ENCODE assay signal across 8 cellular contexts in the genomic region with DNA sequence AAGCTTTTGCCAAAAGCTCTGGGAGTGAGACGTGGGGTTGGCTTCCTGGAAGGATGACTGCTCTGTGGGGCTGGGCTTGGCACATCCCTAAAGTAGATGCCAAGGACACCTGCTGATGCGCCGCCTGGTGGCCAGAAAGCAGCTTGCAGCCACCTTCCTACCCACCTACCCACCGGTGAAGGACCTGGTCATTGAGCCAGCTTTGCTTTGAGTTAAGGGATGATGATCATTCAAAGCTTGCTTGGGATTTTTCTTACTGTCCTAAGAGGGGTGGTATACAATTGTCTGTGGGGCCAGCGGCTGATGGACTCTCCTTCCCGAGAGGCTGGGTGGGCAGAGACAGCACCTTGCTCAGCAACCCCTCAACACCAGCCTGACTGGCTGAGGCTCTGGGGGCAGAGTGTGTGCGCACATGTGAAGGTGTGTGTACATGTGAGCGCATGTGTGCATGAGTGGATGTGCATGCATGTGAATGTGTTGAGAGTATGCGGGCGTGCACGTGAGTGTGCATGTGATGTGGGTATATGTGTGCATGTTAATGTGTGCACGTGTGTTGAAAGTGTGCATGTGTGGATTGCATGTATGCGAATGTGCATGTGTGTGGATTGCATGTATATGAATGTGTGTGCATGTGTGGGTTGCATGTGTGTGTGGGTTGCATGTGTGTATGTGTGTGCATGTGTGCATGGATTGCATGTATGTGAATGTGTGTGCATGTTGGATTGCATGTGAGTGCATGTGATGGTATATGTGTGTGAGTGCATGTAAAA. TPM values are rescaled to one million over a fixed set of nuclear protein-coding genes. Genes with fewer than 3 reads are reported as not detected.
A peak's percentile ranks its signal among the peaks of the same experiment; 100 is the strongest.
DNase-seq lines count a peak whose midpoint lies in the region; ATAC-seq and TF ChIP-seq lines count a peak whose summit lies in the region.

No MANE protein-coding gene starts in this region.

- H3K4me3 ChIP-seq in AG04449 (ENCODE audit: low read depth, low read length) (no peak overlapping the region), gastroesophageal sphincter (no peak overlapping the region)

- POLR2A ChIA-PET in AG04449 (lab: Yijun Ruan, JAX): no interaction called here
- POLR2A ChIA-PET in RWPE1 (lab: Yijun Ruan, JAX; ENCODE audit: low non-redundant PET): no interaction called here

- H3K4me1 ChIP-seq in gastroesophageal sphincter: peaks cover 0 to 49% (median 3%) of the 10 kb centered on the region in 3 donors

- H3K4me3 Mint-ChIP-seq in activated T-helper 2 cell treated with anti-CD3 and anti-CD28 coated beads, Interferon-gamma antibody, Interleukin-2, Interleukin-4, amounts not matched to agents 10 μg/mL and 5 μg/mL and 100 μg/mL, durations not matched to agents 14 hours and 24 hours and 36 hours (ENCODE audit: low read depth): no peak overlapping the region

- TF ChIP-seq CTCF in AG04449 (IDR thresholded peaks at IDR 0.05; ENCODE audit: insufficient read depth, low read length, missing control alignments) (peak; percentile 70), RWPE1 (conservative IDR thresholded peaks at IDR 0.05; ENCODE audit: low read depth) (peak; percentile 91), gastroesophageal sphincter (IDR thresholded peaks at IDR 0.05) (peak in 3 of 4 experiments; percentile 89 to 96 (median 89))

- H3K27ac Mint-ChIP-seq in activated T-helper 2 cell treated with anti-CD3 and anti-CD28 coated beads, Interferon-gamma antibody, Interleukin-2, Interleukin-4, amounts not matched to agents 10 μg/mL and 5 μg/mL and 100 μg/mL, durations not matched to agents 14 hours and 24 hours and 36 hours: no peak overlapping the region

- WGBS in gastroesophageal sphincter (ENCODE audit: low coverage in 1 of 2), 2 donors: 86 to 95% methylated on average over 6 to 7 of the region's 13 CpGs

- H3K27ac ChIP-seq in RWPE1: peak overlapping the region; percentile 34
- H3K27ac ChIP-seq in gastroesophageal sphincter: no peak overlapping the region

- H3K4me1 Mint-ChIP-seq in activated T-helper 2 cell treated with anti-CD3 and anti-CD28 coated beads, Interferon-gamma antibody, Interleukin-2, Interleukin-4, amounts not matched to agents 10 μg/mL and 5 μg/mL and 100 μg/mL, durations not matched to agents 14 hours and 24 hours and 36 hours (ENCODE audit: low read depth): no peaks in the 10 kb centered on the region

- DNase-seq in AG04449 (ENCODE audit: low read depth, low spot score) (no peak), H4 (ENCODE audit: low spot score) (peak; percentile 71), RWPE1 (ENCODE audit: low spot score) (peak; percentile 75), renal cortical epithelial cell (ENCODE audit: low read depth) (peak; percentile 44), NCI-H2081 (lab: John Stamatoyannopoulos, UW) (no peak)
- DNase-seq in activated T-helper 2 cell treated with anti-CD3 and anti-CD28 coated beads, Interferon-gamma antibody, Interleukin-2, Interleukin-4, amounts not matched to agents 10 μg/mL and 5 μg/mL and 100 μg/mL, durations not matched to agents 14 hours and 24 hours and 36 hours (ENCODE audit: low spot score): peak; percentile 22

- H3K27me3 Mint-ChIP-seq in activated T-helper 2 cell treated with anti-CD3 and anti-CD28 coated beads, Interferon-gamma antibody, Interleukin-2, Interleukin-4, amounts not matched to agents 10 μg/mL and 5 μg/mL and 100 μg/mL, durations not matched to agents 14 hours and 24 hours and 36 hours (ENCODE audit: low read depth): peaks cover 5% of the 10 kb centered on the region

- TF ChIP-seq POLR2A in gastroesophageal sphincter (IDR thresholded peaks at IDR 0.05): no peak

- no peaks in the 10 kb centered on the region for H3K9me3 ChIP-seq in gastroesophageal sphincter

- no peaks in the 10 kb centered on the region for H3K27me3 ChIP-seq in gastroesophageal sphincter

- peaks cover 0 to 24% of the 10 kb centered on the region in 2 donors for H3K36me3 ChIP-seq in gastroesophageal sphincter

- ATAC-seq in gastroesophageal sphincter (peak; percentile 34), GM21723 (IDR thresholded peaks at IDR 0.05; ENCODE audit: unreplicated experiment) (no peak)

- CTCF ChIA-PET in AG04449 (lab: Yijun Ruan, JAX) (interaction anchor here (0.9 to 14.9 kb wide), 17 partner anchors 9 to 358 kb away, joined by 3 to 160 read pairs (median 4); no protein-coding TSS in a partner anchor), RWPE1 (lab: Yijun Ruan, JAX) (interaction anchor here (0.6 to 1.3 kb wide), 11 partner anchors 8 to 718 kb away, joined by 3 to 18 read pairs (median 4); no protein-coding TSS in a partner anchor)

- intact Hi-C loops in activated T-helper 2 cell treated with anti-CD3 and anti-CD28 coated beads, Interferon-gamma antibody, Interleukin-2, Interleukin-4, amounts not matched to agents 10 μg/mL and 5 μg/mL and 100 μg/mL, durations not matched to agents 14 hours and 24 hours and 36 hours (cut with micrococcal nuclease): no loop called here

- no peaks in the 10 kb centered on the region for H3K36me3 Mint-ChIP-seq in activated T-helper 2 cell treated with anti-CD3 and anti-CD28 coated beads, Interferon-gamma antibody, Interleukin-2, Interleukin-4, amounts not matched to agents 10 μg/mL and 5 μg/mL and 100 μg/mL, durations not matched to agents 14 hours and 24 hours and 36 hours (ENCODE audit: low read depth)

- no peaks in the 10 kb centered on the region for H3K9me3 Mint-ChIP-seq in activated T-helper 2 cell treated with anti-CD3 and anti-CD28 coated beads, Interferon-gamma antibody, Interleukin-2, Interleukin-4, amounts not matched to agents 10 μg/mL and 5 μg/mL and 100 μg/mL, durations not matched to agents 14 hours and 24 hours and 36 hours

- no peak for TF ChIP-seq EP300 in gastroesophageal sphincter (IDR thresholded peaks at IDR 0.05)

RNA-seq across cellular contexts. Expression of a gene that starts 18.6 kb away (rescaled TPM):
- 0.56 and 2.6 TPM in 2 replicates for total RNA-seq in H4 (2014; rRNA removed; shearing (Covaris generic))
- total RNA-seq in activated T-helper 2 cell treated with anti-CD3 and anti-CD28 coated beads, Interferon-gamma antibody, Interleukin-2, Interleukin-4, amounts not matched to agents 10 μg/mL and 5 μg/mL and 100 μg/mL, durations not matched to agents 14 hours and 24 hours and 36 hours: not detected in 2 replicates
- total RNA-seq in gastroesophageal sphincter (10 to 100 TPM; 50.8 to 76.5 (median 72.3) TPM), renal cortical epithelial cell (26.1 and 34.9 TPM in 2 replicates)

RNA-seq across cellular contexts. Expression of a gene that starts 32.0 kb away (rescaled TPM):
- 4.3 and 6.9 TPM in 2 replicates for total RNA-seq in H4 (2014; rRNA removed; shearing (Covaris generic))
- total RNA-seq in activated T-helper 2 cell treated with anti-CD3 and anti-CD28 coated beads, Interferon-gamma antibody, Interleukin-2, Interleukin-4, amounts not matched to agents 10 μg/mL and 5 μg/mL and 100 μg/mL, durations not matched to agents 14 hours and 24 hours and 36 hours: 51.0 and 51.4 TPM in 2 replicates
- total RNA-seq in gastroesophageal sphincter (10 to 100 TPM in 3 of 4 donors, 1 to 10 TPM in 1; 8.3 to 46.5 (median 16.2) TPM), renal cortical epithelial cell (4.3 and 18.1 TPM in 2 replicates)

RNA-seq across cellular contexts. Expression of a gene that starts 33.0 kb away (rescaled TPM):
- total RNA-seq in H4 (2014; rRNA removed; shearing (Covaris generic)): 56.9 and 59.0 TPM in 2 replicates
- total RNA-seq in activated T-helper 2 cell treated with anti-CD3 and anti-CD28 coated beads, Interferon-gamma antibody, Interleukin-2, Interleukin-4, amounts not matched to agents 10 μg/mL and 5 μg/mL and 100 μg/mL, durations not matched to agents 14 hours and 24 hours and 36 hours: 55.8 and 71.8 TPM in 2 replicates
- total RNA-seq in gastroesophageal sphincter: 10 to 100 TPM; 11.2 to 30.1 (median 21.6) TPM
- 52.3 and 84.5 TPM in 2 replicates for total RNA-seq in renal cortical epithelial cell

Comparison
In these comparisons a context has a peak if more than half of its experiments do, and no peak if none do; other contexts are left out.
1. DNase-seq: peak in H4 (single experiment), RWPE1 (single experiment), activated T-helper 2 cell treated with anti-CD3 and anti-CD28 coated beads, Interferon-gamma antibody, Interleukin-2, Interleukin-4, amounts not matched to agents 10 μg/mL and 5 μg/mL and 100 μg/mL, durations not matched to agents 14 hours and 24 hours and 36 hours (single experiment) and renal cortical epithelial cell (single experiment); none in AG04449 (single experiment) and NCI-H2081 (0 of 2).
2. Peak in every context shown above with its lines, with median percentiles within 50 percentile points of each other: CTCF ChIP-seq.